In the genomic region with DNA sequence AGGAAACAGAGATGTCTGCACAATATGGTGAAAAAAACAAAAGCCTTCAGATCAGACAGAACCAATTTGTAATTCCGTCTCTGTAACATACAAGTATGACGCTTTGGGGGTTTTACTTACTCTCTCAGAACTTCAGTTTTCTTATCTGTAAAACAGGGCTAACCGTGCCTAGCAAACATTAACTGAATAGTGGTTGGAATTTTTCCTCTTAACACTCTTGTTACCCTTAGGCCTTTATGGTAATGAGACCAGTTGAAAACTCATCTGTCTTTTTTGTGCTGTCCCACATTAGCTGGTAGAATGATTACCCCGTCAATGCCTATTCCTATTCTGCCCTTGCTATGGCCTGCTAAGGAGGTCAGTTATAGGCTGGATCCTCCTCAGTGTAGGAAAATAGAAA, we compare ENCODE assay signal across 32 cellular contexts. TPM values are rescaled to one million over a fixed set of nuclear protein-coding genes. Genes with fewer than 3 reads are reported as not detected.
DNase-seq lines count a peak whose midpoint lies in the region; ATAC-seq and TF ChIP-seq lines count a peak whose summit lies in the region.
"Had no signal": no experiment of that assay in that cellular context is flagged by ENCODE, and none has a peak within 500 bp of the region (broad histone marks: within the 10 kb centered on the region; RNA-seq: fewer than 3 reads in every experiment).

No MANE protein-coding gene starts in this region.

- TF ChIP-seq CTCF in breast epithelium (IDR thresholded peaks at IDR 0.05): no peak
- TF ChIP-seq CTCF in mammary epithelial cell (conservative IDR thresholded peaks at IDR 0.05 in 1 of 2, IDR thresholded peaks at IDR 0.05 in 1 of 2; ENCODE audit: extremely low read depth in 1 of 2, insufficient read depth in 1 of 2, low read depth in 1 of 2, low read length in 2 of 2): no peak
- no peak for TF ChIP-seq CTCF in ascending aorta (IDR thresholded peaks at IDR 0.05)
- no peak for TF ChIP-seq CTCF in suprapubic skin (IDR thresholded peaks at IDR 0.05)

- H3K27me3 ChIP-seq in breast epithelium (no peaks in the 10 kb centered on the region), mammary epithelial cell (ENCODE audit: insufficient read depth, low read length) (no peaks in the 10 kb centered on the region), ascending aorta (no peaks in the 10 kb centered on the region), suprapubic skin (no peaks in the 10 kb centered on the region)
- H3K27me3 ChIP-seq: ovary had no signal

- CTCF ChIA-PET in mammary epithelial cell (lab: Charles Lee; ENCODE audit: low non-redundant PET): no interaction called here

- ATAC-seq in HG03565 (IDR thresholded peaks at IDR 0.05; ENCODE audit: unreplicated experiment) (no peak), HG03039 (IDR thresholded peaks at IDR 0.05; ENCODE audit: unreplicated experiment) (no peak)
- ATAC-seq: esophagus mucosa had no signal

- H2AFZ ChIP-seq in mammary epithelial cell (ENCODE audit: low read depth, low read length): no peak overlapping the region

- H3K36me3 ChIP-seq in breast epithelium: no peaks in the 10 kb centered on the region
- no peaks in the 10 kb centered on the region for H3K36me3 ChIP-seq in mammary epithelial cell (ENCODE audit: insufficient read depth, low read length)
- no peaks in the 10 kb centered on the region for H3K36me3 ChIP-seq in ascending aorta
- no peaks in the 10 kb centered on the region for H3K36me3 ChIP-seq in suprapubic skin
- H3K36me3 ChIP-seq: ovary had no signal

- 98% methylated on average over 4 of the region's 4 CpGs for WGBS in mammary epithelial cell (ENCODE audit: low coverage, missing lambda C conversion rate)
- 66% methylated on average over 4 of the region's 4 CpGs for WGBS in suprapubic skin

- in situ Hi-C loops in mammary epithelial cell (cut with MboI; ENCODE audit: low sequenced_read_pairs in 2 of 2): no loop called here

- peak overlapping the region; percentile 7 to 82 for H3K27ac ChIP-seq in breast epithelium
- no peak overlapping the region for H3K27ac ChIP-seq in mammary epithelial cell (ENCODE audit: insufficient read depth, low read depth, low read length)
- H3K27ac ChIP-seq in ascending aorta: peak overlapping the region; percentile 72 to 85
- H3K27ac ChIP-seq in suprapubic skin: peak overlapping the region; percentile 4
- H3K27ac ChIP-seq: 22Rv1, C4-2B, ovary had no signal

- H3K9me3 ChIP-seq in breast epithelium (no peaks in the 10 kb centered on the region), mammary epithelial cell (replicated peaks; ENCODE audit: insufficient read depth, low read length) (no peaks in the 10 kb centered on the region), ascending aorta (no peaks in the 10 kb centered on the region), suprapubic skin (no peaks in the 10 kb centered on the region)
- H3K9me3 ChIP-seq: ovary, SK-N-SH had no signal

- no peak overlapping the region for H3K4me3 ChIP-seq in breast epithelium
- no peak overlapping the region for H3K4me3 ChIP-seq in mammary epithelial cell (replicated peaks in 1 of 3; ENCODE audit: insufficient read depth in 1 of 3, low read depth in 2 of 3, low read length in 3 of 3)
- H3K4me3 ChIP-seq in ascending aorta: no peak overlapping the region
- no peak overlapping the region for H3K4me3 ChIP-seq in suprapubic skin
- H3K4me3 ChIP-seq: ovary had no signal

- H3K4me2 ChIP-seq in mammary epithelial cell (ENCODE audit: insufficient read depth, low read depth, low read length): no peak overlapping the region
- H3K4me2 ChIP-seq: SK-N-SH had no signal

- TF ChIP-seq POLR2A in breast epithelium (IDR thresholded peaks at IDR 0.05) (no peak), suprapubic skin (IDR thresholded peaks at IDR 0.05) (no peak)

- no peaks in the 10 kb centered on the region for H4K20me1 ChIP-seq in mammary epithelial cell (ENCODE audit: insufficient read depth, low read length)

- H3K79me2 ChIP-seq in mammary epithelial cell (ENCODE audit: insufficient read depth, low read length): no peaks in the 10 kb centered on the region

- intact Hi-C loops in breast epithelium (cut with DNase I; ENCODE audit: low total_unique reads): no loop called here
- intact Hi-C loops in mammary epithelial cell (cut with micrococcal nuclease): no loop called here
- intact Hi-C loops in ascending aorta (cut with DNase I): loop anchor here (2.0 kb wide), 1 partner anchor 18 kb away; no protein-coding TSS in a partner anchor

- H3K9ac ChIP-seq in mammary epithelial cell (ENCODE audit: insufficient read depth, low read length): no peak overlapping the region
- H3K9ac ChIP-seq: SK-N-SH had no signal

- no peak for DNase-seq in breast epithelium (ENCODE audit: low spot score in 2 of 2)
- no peak for DNase-seq in mammary epithelial cell
- DNase-seq in ascending aorta (ENCODE audit: low spot score in 2 of 2): no peak
- peak; percentile 18 for DNase-seq in left kidney (ENCODE audit: low read depth, low spot score)
- no peak for DNase-seq in suprapubic skin (ENCODE audit: low spot score in 2 of 2)
- DNase-seq in NCI-H2081 treated with DMSO at 0.1 percent for 48 hours (lab: John Stamatoyannopoulos, UW): no peak
- DNase-seq: activated CD4-positive, CD25-positive, alpha-beta regulatory T cell; activated effector memory CD4-positive, alpha-beta T cell treated with anti-CD3 and anti-CD28 coated beads, Interleukin-2, amount 50 U/mL, for 16 hours; activated naive CD8-positive, alpha-beta T cell treated with anti-CD3 and anti-CD28 coated beads, Interleukin-2, amount 10 ng/mL, durations not matched to agents 7 days and 5 days; activated T-cell treated with anti-CD3 and anti-CD28 coated beads, Interleukin-2, amount 50 U/mL, for 24 hours; cerebellar nuclear complex; dermis blood vessel endothelial cell; endodermal cell; foreskin melanocyte; GDM1; mesendoderm; NCI-H1092; NCI-H1694 treated with DMSO at 0.1 percent for 48 hours; NCI-H2171 treated with DMSO at 0.1 percent for 48 hours; NCI-H524; OCI-M1; ovary; SK-N-SH; stimulated activated CD4-positive, alpha-beta T cell treated with anti-CD3 and anti-CD28 coated beads, Interleukin-12 subunit alpha, Interleukin-12 subunit beta, amount 100 ng/mL, for 4 hours; stimulated activated CD4-positive, alpha-beta T cell treated with anti-CD3 and anti-CD28 coated beads, Interleukin-4, amount 100 ng/mL, for 24 hours had no signal

- TF ChIP-seq EP300 in suprapubic skin (IDR thresholded peaks at IDR 0.05): no peak

- dilution Hi-C loops in mammary epithelial cell (cut with HindIII; ENCODE audit: low sequenced_read_pairs): no loop called here

- no TSS peak for BruUV-seq in mammary epithelial cell (replicated peaks; lab: Mats Ljungman, UMichigan)

- H3K4me1 ChIP-seq in breast epithelium: no peaks in the 10 kb centered on the region
- H3K4me1 ChIP-seq in mammary epithelial cell (ENCODE audit: insufficient read depth, low read length): peaks cover 3% of the 10 kb centered on the region
- peaks cover 6 to 38% of the 10 kb centered on the region in 2 donors for H3K4me1 ChIP-seq in ascending aorta
- no peaks in the 10 kb centered on the region for H3K4me1 ChIP-seq in suprapubic skin

RNA-seq across cellular contexts. Expression of a gene that starts 4.5 kb away (rescaled TPM):
- total RNA-seq in breast epithelium: under 1 TPM; 0.15 to 0.48 (median 0.33) TPM
- total RNA-seq in mammary epithelial cell: not detected
- polyA plus RNA-seq in mammary epithelial cell: not detected
- not detected for polyA minus RNA-seq in mammary epithelial cell
- 3.5 TPM for total RNA-seq in ascending aorta
- total RNA-seq in suprapubic skin: not detected
- total RNA-seq: activated naive CD8-positive, alpha-beta T cell treated with anti-CD3 and anti-CD28 coated beads, Interleukin-2, amount 10 ng/mL, durations not matched to agents 7 days and 5 days; endodermal cell; esophagus mucosa; neural crest cell; T-helper 1 cell treated with Interleukin-12 subunit alpha and Interleukin-12 subunit beta and Interleukin-4 antibody, amounts not matched to agents 30 ng/mL and 1 ng/mL, for 36 hours had no signal
